ENCODE assay signal across 8 cellular contexts in the genomic region with DNA sequence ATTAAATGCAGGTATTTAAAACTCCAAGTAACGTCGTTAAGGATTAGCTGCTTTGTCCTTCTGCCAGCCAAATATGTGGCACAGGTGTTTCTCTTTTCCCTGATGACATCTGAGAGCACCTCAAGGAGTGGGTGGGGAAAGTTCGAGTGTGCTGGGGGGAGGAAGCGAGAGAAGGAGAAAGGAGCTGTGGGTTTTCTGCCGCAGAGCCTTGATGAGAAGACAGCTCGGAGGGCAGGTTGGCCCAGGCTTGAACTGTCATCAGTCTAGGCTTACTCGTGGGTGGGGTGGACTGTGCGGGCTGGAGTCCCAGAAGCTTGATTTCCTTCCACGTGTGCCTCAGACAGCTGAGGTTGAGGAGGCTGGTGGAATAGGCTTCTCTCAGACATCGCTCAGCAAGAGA. TPM values are rescaled to one million over a fixed set of nuclear protein-coding genes. Genes with fewer than 3 reads are reported as not detected.
DNase-seq lines count a peak whose midpoint lies in the region; ATAC-seq lines count a peak whose summit lies in the region.

No MANE protein-coding gene starts in this region.

- ATAC-seq in GM18868 (IDR thresholded peaks at IDR 0.05; ENCODE audit: unreplicated experiment) = peak; percentile 56
- ATAC-seq in HG02885 (IDR thresholded peaks at IDR 0.05; ENCODE audit: poor library complexity, unreplicated experiment) = peak; percentile 75
- peak; percentile 50 to 51 for ATAC-seq in activated CD4-positive, CD25-positive, alpha-beta regulatory T cell treated with anti-CD3 and anti-CD28 coated beads, Interleukin-2, amount 50 U/mL, for 24 hours
- ATAC-seq in left lobe of liver = no peak

- DNase-seq in effector CD8-positive, alpha-beta T cell (lab: John Stamatoyannopoulos, UW) = peak; percentile 52
- peak; percentile 64 for DNase-seq in stimulated activated CD8-positive, alpha-beta memory T cell treated with anti-CD3 and anti-CD28 coated beads, Interleukin-12 subunit alpha, Interleukin-12 subunit beta, amount 100 ng/mL, for 1 hour (ENCODE audit: low read depth)
- no peak for DNase-seq in left lobe of liver (ENCODE audit: low spot score)
- DNase-seq in AG08396 (ENCODE audit: low spot score) = no peak
- no peak for DNase-seq in HuH-7.5 (ENCODE audit: low spot score)

RNA-seq across cellular contexts. Expression of gene SORL1, which starts 15.9 kb away (rescaled TPM):
- 133 TPM for total RNA-seq in left lobe of liver

Comparison
In these comparisons a context has a peak if more than half of its experiments do, and no peak if none do; other contexts are left out.
1. DNase-seq: peak in effector CD8-positive, alpha-beta T cell (single experiment) and stimulated activated CD8-positive, alpha-beta memory T cell treated with anti-CD3 and anti-CD28 coated beads, Interleukin-12 subunit alpha, Interleukin-12 subunit beta, amount 100 ng/mL, for 1 hour (single experiment); none in left lobe of liver (single experiment), AG08396 (single experiment) and HuH-7.5 (single experiment).